Comparison of ENCODE assay signal across 35 cellular contexts in the genomic region with DNA sequence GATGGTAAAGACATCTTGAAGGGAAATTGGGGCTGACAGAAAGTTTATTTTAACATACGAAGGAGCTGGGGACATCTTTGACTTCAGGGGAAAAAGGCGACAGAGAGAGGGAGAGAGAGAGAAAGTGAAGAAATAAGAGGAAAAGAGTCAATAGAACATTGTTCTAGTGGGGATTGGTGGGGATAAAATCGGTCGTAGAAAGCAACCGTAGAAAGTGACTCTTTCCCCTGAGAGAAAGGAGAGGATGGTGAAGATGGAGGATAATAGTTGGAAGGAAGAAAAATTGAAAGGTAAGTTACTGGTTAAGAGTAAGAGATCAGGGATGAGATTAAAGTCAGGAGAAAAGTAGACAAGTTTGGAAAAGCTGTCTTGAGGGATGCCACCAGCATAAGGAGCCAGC.
"Had no signal": no experiment of that assay in that cellular context is flagged by ENCODE, and none has a peak within 500 bp of the region (broad histone marks: within the 10 kb centered on the region; RNA-seq: fewer than 3 reads in every experiment).

No MANE protein-coding gene starts in this region.

- H3K9me3 ChIP-seq: MG63 had no signal

- H3K4me3 ChIP-seq: MG63 had no signal

- H3K36me3 ChIP-seq: MG63 had no signal

- DNase-seq: Karpas-422, Kasumi-1, MG63, MM.1S, MV-4-11, NCI-H1048, NCI-H1092, NCI-H1092 treated with DMSO at 0.1 percent for 48 hours, NCI-H1105, NCI-H1105 treated with DMSO at 0.1 percent for 48 hours, NCI-H1417, NCI-H1417 treated with DMSO at 0.1 percent for 48 hours, NCI-H1436, NCI-H1436 treated with DMSO at 0.1 percent for 48 hours, NCI-H146, NCI-H1694, NCI-H1694 treated with DMSO at 0.1 percent for 48 hours, NCI-H187, NCI-H187 treated with DMSO at 0.1 percent for 48 hours, NCI-H1930, NCI-H2029, NCI-H2029 treated with DMSO at 0.1 percent for 48 hours, NCI-H2081, NCI-H2081 treated with DMSO at 0.1 percent for 48 hours, NCI-H2107, NCI-H2171, NCI-H2171 treated with DMSO at 0.1 percent for 48 hours, NCI-H2227 treated with DMSO at 0.1 percent for 48 hours, NCI-H226, NCI-H345, NCI-H446, NCI-H446 treated with DMSO at 0.1 percent for 48 hours, NCI-H510A, NCI-H510A treated with DMSO at 0.1 percent for 48 hours, NCI-H524 had no signal
